In genomic region chr2:200172944-200173481, GRCh38 we compare ENCODE assay signal across 15 cellular contexts.
A peak's percentile ranks its signal among the peaks of the same experiment; 100 is the strongest.
DNase-seq lines count a peak whose midpoint lies in the region; ATAC-seq and TF ChIP-seq lines count a peak whose summit lies in the region.
"Had no signal": no experiment of that assay in that cellular context is flagged by ENCODE, and none has a peak within 500 bp of the region (broad histone marks: within the 10 kb centered on the region; RNA-seq: fewer than 3 reads in every experiment).

No MANE protein-coding gene starts in this region.

- POLR2A ChIA-PET in IMR-90 (lab: Charles Lee; ENCODE audit: unreplicated experiment) = no interaction called here

- no peaks in the 10 kb centered on the region for H3K9me1 ChIP-seq in IMR-90 (ENCODE audit: insufficient read depth, low read length)

- no TSS peak for BruUV-seq in IMR-90 (replicated peaks; lab: Mats Ljungman, UMichigan)

- H3K4me1 ChIP-seq in IMR-90 (ENCODE audit: control insufficient read depth, insufficient read depth, low read length) = peaks cover 2% of the 10 kb centered on the region; the same call in 1 of the 2 replicates
- no peaks in the 10 kb centered on the region for H3K4me1 ChIP-seq in left lung
- H3K4me1 ChIP-seq: adrenal gland had no signal

- no peak overlapping the region for H4K8ac ChIP-seq in IMR-90 (ENCODE audit: low read depth in 2 of 2, low read length in 2 of 2)

- H3K36me3 ChIP-seq in IMR-90 (ENCODE audit: control insufficient read depth, insufficient read depth, low read length) = no peaks in the 10 kb centered on the region
- H3K36me3 ChIP-seq in left lung = no peaks in the 10 kb centered on the region
- H3K36me3 ChIP-seq: adrenal gland had no signal

- H3K79me1 ChIP-seq in IMR-90 (ENCODE audit: low read depth in 1 of 2, low read length in 2 of 2) = no peaks in the 10 kb centered on the region

- CTCF ChIA-PET in IMR-90 (lab: Yijun Ruan, JAX) = no interaction called here

- H2BK120ac ChIP-seq in IMR-90 (ENCODE audit: low read depth, low read length) = no peak overlapping the region

- H2AK9ac ChIP-seq in IMR-90 (replicated peaks; ENCODE audit: low read depth, low read length, poor library complexity) = no peak overlapping the region

- ATAC-seq in IMR-90 (ENCODE audit: low read depth) (no peak), left lung (peak; percentile 50), HG03521 (IDR thresholded peaks at IDR 0.05; ENCODE audit: unreplicated experiment) (no peak)

- no peak overlapping the region for H3K4me3 ChIP-seq in IMR-90 (ENCODE audit: insufficient read depth, low read depth, low read length)
- H3K4me3 ChIP-seq in cardiac fibroblast (replicated peaks in 1 of 2; ENCODE audit: low read depth in 2 of 2, low read length in 2 of 2) = no peak overlapping the region
- no peak overlapping the region for H3K4me3 ChIP-seq in left lung
- H3K4me3 ChIP-seq: adrenal gland had no signal

- in situ Hi-C loops in IMR-90 (cut with MboI; ENCODE audit: low sequenced_read_pairs) = no loop called here

- H3K18ac ChIP-seq in IMR-90 (ENCODE audit: low read depth, low read length) = no peak overlapping the region

- TF ChIP-seq POLR2A in IMR-90 (IDR thresholded peaks at IDR 0.05; ENCODE audit: low read depth, low read length) = no peak

- H2AFZ ChIP-seq in IMR-90 (replicated peaks; ENCODE audit: low read length, poor library complexity) = no peak overlapping the region

- WGBS in IMR-90 (ENCODE audit: extremely low coverage in 2 of 2, insufficient read length in 1 of 2), 2 experiments = no CpG with 5 or more reads among the region's 9 CpGs

- no peak overlapping the region for H2BK5ac ChIP-seq in IMR-90 (ENCODE audit: low read depth, low read length, poor library complexity, severe bottlenecking)

- no peak for TF ChIP-seq RAD21 in IMR-90 (IDR thresholded peaks at IDR 0.05; ENCODE audit: low read length)

- dilution Hi-C loops in IMR-90 (cut with HindIII; ENCODE audit: low sequenced_read_pairs, unreplicated experiment) = no loop called here

- no peaks in the 10 kb centered on the region for H3K9me3 ChIP-seq in IMR-90 (ENCODE audit: control insufficient read depth, insufficient read depth, low read length)
- H3K9me3 ChIP-seq in left lung = peaks cover 0 to 2% of the 10 kb centered on the region in 2 donors
- H3K9me3 ChIP-seq: adrenal gland had no signal

- H3K4ac ChIP-seq in IMR-90 (ENCODE audit: low read depth, low read length) = no peak overlapping the region

- no peak overlapping the region for H4K5ac ChIP-seq in IMR-90 (ENCODE audit: low read depth, low read length)

- no peak overlapping the region for H3K56ac ChIP-seq in IMR-90 (ENCODE audit: extremely low read depth, insufficient read depth, low read length)

- H3K23ac ChIP-seq in IMR-90 (ENCODE audit: low read depth, low read length) = no peak overlapping the region

- H2AK5ac ChIP-seq in IMR-90 (ENCODE audit: low read depth, low read length) = no peak overlapping the region

- H3K9ac ChIP-seq in IMR-90 (ENCODE audit: low read depth, low read length) = no peak overlapping the region

- H4K91ac ChIP-seq in IMR-90 (ENCODE audit: insufficient read depth, low read depth, low read length) = no peak overlapping the region

- H2BK15ac ChIP-seq in IMR-90 (ENCODE audit: low read depth, low read length) = no peak overlapping the region

- intact Hi-C loops in IMR-90 (cut with micrococcal nuclease) = no loop called here
- intact Hi-C loops in left lung (cut with DNase I) = no loop called here

- H3K27me3 ChIP-seq in IMR-90 (ENCODE audit: control insufficient read depth, insufficient read depth, low read length) (no peaks in the 10 kb centered on the region), left lung (peaks cover 0 to 2% of the 10 kb centered on the region in 2 donors)
- H3K27me3 ChIP-seq: adrenal gland had no signal

- no peak overlapping the region for H3K4me2 ChIP-seq in IMR-90 (ENCODE audit: low read depth, low read length)

- H4K20me1 ChIP-seq in IMR-90 (ENCODE audit: insufficient read depth, low read length) = no peaks in the 10 kb centered on the region

- H2BK20ac ChIP-seq in IMR-90 (ENCODE audit: low read depth, low read length) = no peak overlapping the region

- TF ChIP-seq CTCF in IMR-90 (conservative IDR thresholded peaks at IDR 0.05; ENCODE audit: low read depth, low read length) (no peak), cardiac fibroblast (IDR thresholded peaks at IDR 0.05; ENCODE audit: low read depth, low read length) (no peak), left lung (IDR thresholded peaks at IDR 0.05) (no peak)

- no peak overlapping the region for H3K14ac ChIP-seq in IMR-90 (replicated peaks; ENCODE audit: low read depth, low read length)

- H3K27ac ChIP-seq in IMR-90 (ENCODE audit: insufficient read depth, low read length) (no peak overlapping the region), left lung (peak overlapping the region in 1 of 2 donors; percentile 69)
- H3K27ac ChIP-seq: adrenal gland, RWPE1 had no signal

- peak; percentile 20 for DNase-seq in AG20443 (ENCODE audit: low spot score)
- peak; percentile 43 for DNase-seq in IMR-90
- peak; percentile 43 to 58 for DNase-seq in cardiac fibroblast (ENCODE audit: low read depth in 2 of 2)
- DNase-seq in left lung = no peak
- DNase-seq in NCI-H187 treated with DMSO at 0.1 percent for 48 hours (lab: John Stamatoyannopoulos, UW) = no peak
- DNase-seq in stimulated activated CD8-positive, alpha-beta memory T cell treated with anti-CD3 and anti-CD28 coated beads, Interleukin-4, amount 100 ng/mL, for 48 hours = no peak
- DNase-seq in dermis blood vessel endothelial cell = no peak
- DNase-seq: activated CD4-positive, alpha-beta T cell treated with anti-CD3 and anti-CD28 coated beads for 48 hours; activated effector memory CD4-positive, alpha-beta T cell treated with Interleukin-2 at 50 U/mL for 16 hours; adrenal gland; GF-D8; midbrain; NCI-H1436 had no signal

TF ChIP-seq in IMR-90, 13 proteins besides CTCF, POLR2A, EP300 and RAD21:
- TF ChIP-seq RCOR1 (IDR thresholded peaks at IDR 0.05; ENCODE audit: insufficient replicate concordance, low read length) (no peak), MAFK (IDR thresholded peaks at IDR 0.05; ENCODE audit: low read depth, low read length) (no peak), FOS (IDR thresholded peaks at IDR 0.05; ENCODE audit: low read depth, low read length) (no peak), SMC3 (IDR thresholded peaks at IDR 0.05; ENCODE audit: low read depth, low read length) (no peak), ELK1 (IDR thresholded peaks at IDR 0.05; ENCODE audit: borderline replicate concordance, low read depth, low read length) (no peak), NFE2L2 (IDR thresholded peaks at IDR 0.05; ENCODE audit: low read depth, low read length) (no peak), RFX5 (IDR thresholded peaks at IDR 0.05; ENCODE audit: low read depth, low read length) (no peak), MXI1 (IDR thresholded peaks at IDR 0.05; ENCODE audit: borderline replicate concordance, low read depth, low read length) (no peak)
- TF ChIP-seq, protein P1, sequence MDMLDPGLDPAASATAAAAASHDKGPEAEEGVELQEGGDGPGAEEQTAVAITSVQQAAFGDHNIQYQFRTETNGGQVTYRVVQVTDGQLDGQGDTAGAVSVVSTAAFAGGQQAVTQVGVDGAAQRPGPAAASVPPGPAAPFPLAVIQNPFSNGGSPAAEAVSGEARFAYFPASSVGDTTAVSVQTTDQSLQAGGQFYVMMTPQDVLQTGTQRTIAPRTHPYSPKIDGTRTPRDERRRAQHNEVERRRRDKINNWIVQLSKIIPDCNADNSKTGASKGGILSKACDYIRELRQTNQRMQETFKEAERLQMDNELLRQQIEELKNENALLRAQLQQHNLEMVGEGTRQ (IDR thresholded peaks at IDR 0.05; ENCODE audit: low read depth, low read length) = no peak

Comparison
In these comparisons a context has a peak if more than half of its experiments do, and no peak if none do; other contexts are left out.
1. DNase-seq: peak in AG20443 (single experiment), IMR-90 (single experiment) and cardiac fibroblast (2 of 2); none in left lung (0 of 2), NCI-H187 treated with DMSO at 0.1 percent for 48 hours (single experiment), stimulated activated CD8-positive, alpha-beta memory T cell treated with anti-CD3 and anti-CD28 coated beads, Interleukin-4, amount 100 ng/mL, for 48 hours (single experiment) and dermis blood vessel endothelial cell (single experiment).